Comparison of ENCODE assay signal across 18 cellular contexts in the genomic region with DNA sequence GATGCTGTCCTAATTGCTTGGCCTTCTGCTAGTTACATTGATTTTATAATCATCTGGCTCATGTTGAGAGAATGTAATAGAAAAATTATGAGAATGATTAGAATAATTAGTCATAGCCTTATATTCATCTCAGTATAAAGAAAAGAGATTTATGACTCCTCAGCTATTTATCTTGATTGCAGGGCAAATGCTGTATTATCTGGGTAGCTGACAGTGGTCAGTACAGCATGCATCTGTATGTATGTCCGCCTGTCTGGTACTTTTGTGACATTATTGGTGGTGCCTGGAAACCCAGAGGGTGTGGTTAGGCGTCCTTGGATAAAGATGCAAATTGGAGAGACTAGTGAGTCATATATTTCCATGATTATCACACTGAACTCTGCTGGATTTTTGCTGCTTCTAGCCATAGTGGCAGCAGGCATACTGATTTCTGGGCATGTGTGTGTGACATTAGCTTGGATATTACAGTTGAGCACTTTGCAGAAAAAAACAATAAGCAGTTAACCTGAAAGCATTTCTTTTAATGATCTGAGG.
DNase-seq lines count a peak whose midpoint lies in the region; ATAC-seq, FAIRE-seq and TF ChIP-seq lines count a peak whose summit lies in the region.
"Had no signal": no experiment of that assay in that cellular context is flagged by ENCODE, and none has a peak within 500 bp of the region (broad histone marks: within the 10 kb centered on the region; RNA-seq: fewer than 3 reads in every experiment).

No MANE protein-coding gene starts in this region.

- H4K91ac ChIP-seq in IMR-90 (ENCODE audit: insufficient read depth, low read depth, low read length) = no peak overlapping the region

- peaks cover 5% of the 10 kb centered on the region; the same call in 1 of the 2 replicates for H3K9me1 ChIP-seq in IMR-90 (ENCODE audit: insufficient read depth, low read length)
- no peaks in the 10 kb centered on the region for H3K9me1 ChIP-seq in keratinocyte (ENCODE audit: control insufficient read depth, extremely low read depth, insufficient read depth, low read length)

- no peak overlapping the region for H3K27ac Mint-ChIP-seq in astrocyte (ENCODE audit: unreplicated experiment)
- H3K27ac Mint-ChIP-seq: activated naive CD8-positive, alpha-beta T cell treated with anti-CD3 and anti-CD28 coated beads for 36 hours; activated T-cell treated with anti-CD3 and anti-CD28 coated beads, Interleukin-2, amount 50 U/mL, for 72 hours; effector memory CD8-positive, alpha-beta T cell had no signal

- H3K9ac ChIP-seq in IMR-90 (ENCODE audit: low read depth, low read length) (no peak overlapping the region), astrocyte (ENCODE audit: low read length) (no peak overlapping the region), keratinocyte (ENCODE audit: control insufficient read depth, extremely low read depth, insufficient read depth, low read length) (no peak overlapping the region)

- H3K18ac ChIP-seq in IMR-90 (ENCODE audit: low read depth, low read length) = no peak overlapping the region

- H3K27me3 ChIP-seq in IMR-90 (ENCODE audit: control insufficient read depth, insufficient read depth, low read length) (no peaks in the 10 kb centered on the region), astrocyte (ENCODE audit: insufficient read depth, low read length) (no peaks in the 10 kb centered on the region), keratinocyte (ENCODE audit: control insufficient read depth, extremely low read depth, insufficient read depth, low read length) (no peaks in the 10 kb centered on the region), tibial nerve (no peaks in the 10 kb centered on the region)
- H3K27me3 ChIP-seq: suprapubic skin had no signal

- H3K4me3 ChIP-seq in IMR-90 (ENCODE audit: insufficient read depth, low read depth, low read length) = no peak overlapping the region
- H3K4me3 ChIP-seq in astrocyte (ENCODE audit: insufficient read depth, low read depth, low read length) = no peak overlapping the region
- H3K4me3 ChIP-seq in keratinocyte (ENCODE audit: control insufficient read depth in 2 of 3, extremely low read depth in 1 of 3, insufficient read depth in 2 of 3, low read depth in 1 of 3, low read length in 3 of 3) = no peak overlapping the region
- H3K4me3 ChIP-seq in tibial nerve = no peak overlapping the region
- H3K4me3 ChIP-seq: GM12878, suprapubic skin had no signal

- no peak overlapping the region for H3K14ac ChIP-seq in IMR-90 (replicated peaks; ENCODE audit: low read depth, low read length)

- peak; percentile 21 for DNase-seq in EH (ENCODE audit: low read depth)
- peak; percentile 3 for DNase-seq in IMR-90
- peak; percentile 39 for DNase-seq in astrocyte (ENCODE audit: low read depth)
- no peak for DNase-seq in keratinocyte (ENCODE audit: low read depth, low spot score)
- DNase-seq in NCI-H1092 treated with DMSO at 0.1 percent for 48 hours (lab: John Stamatoyannopoulos, UW) = no peak
- DNase-seq in posterior cingulate gyrus = no peak
- DNase-seq in tibial nerve (ENCODE audit: low spot score in 2 of 2) = no peak
- DNase-seq: activated naive CD8-positive, alpha-beta T cell treated with anti-CD3 and anti-CD28 coated beads for 36 hours; activated T-cell treated with anti-CD3 and anti-CD28 coated beads, Interleukin-2, amount 50 U/mL, for 72 hours; COR-L47; effector memory CD8-positive, alpha-beta T cell; stimulated activated CD4-positive, alpha-beta T cell treated with anti-CD3 and anti-CD28 coated beads, Interleukin-4, amount 100 ng/mL, for 4 hours; T-helper 1 cell; WERI-Rb-1 had no signal

- H2AK5ac ChIP-seq in IMR-90 (ENCODE audit: low read depth, low read length) = no peak overlapping the region

- no peaks in the 10 kb centered on the region for H3K9me3 Mint-ChIP-seq in astrocyte (ENCODE audit: unreplicated experiment)
- H3K9me3 Mint-ChIP-seq: activated naive CD8-positive, alpha-beta T cell treated with anti-CD3 and anti-CD28 coated beads for 36 hours; activated T-cell treated with anti-CD3 and anti-CD28 coated beads, Interleukin-2, amount 50 U/mL, for 72 hours; effector memory CD8-positive, alpha-beta T cell had no signal

- no peak overlapping the region for H2BK15ac ChIP-seq in IMR-90 (ENCODE audit: low read depth, low read length)

- H3K36me3 ChIP-seq in IMR-90 (ENCODE audit: control insufficient read depth, insufficient read depth, low read length) (peaks cover 2% of the 10 kb centered on the region; the same call in 1 of the 2 replicates), astrocyte (ENCODE audit: insufficient read depth, low read length) (no peaks in the 10 kb centered on the region), keratinocyte (ENCODE audit: control insufficient read depth in 2 of 2, extremely low read depth in 1 of 2, insufficient read depth in 2 of 2, low read length in 2 of 2) (no peaks in the 10 kb centered on the region), tibial nerve (no peaks in the 10 kb centered on the region)
- H3K36me3 ChIP-seq: suprapubic skin had no signal

- CTCF ChIA-PET in IMR-90 (lab: Yijun Ruan, JAX) = interaction anchor here (1.3 kb wide), 1 partner anchor 11 kb away, joined by 3 read pairs; no protein-coding TSS in a partner anchor

- H3K9me3 ChIP-seq in IMR-90 (ENCODE audit: control insufficient read depth, insufficient read depth, low read length) = no peaks in the 10 kb centered on the region
- H3K9me3 ChIP-seq in astrocyte (ENCODE audit: insufficient read depth, low read depth, low read length) = no peaks in the 10 kb centered on the region
- H3K9me3 ChIP-seq in keratinocyte (ENCODE audit: control insufficient read depth, low read depth, low read length) = no peaks in the 10 kb centered on the region
- no peaks in the 10 kb centered on the region for H3K9me3 ChIP-seq in tibial nerve
- H3K9me3 ChIP-seq: suprapubic skin had no signal

- POLR2A ChIA-PET in IMR-90 (lab: Charles Lee; ENCODE audit: unreplicated experiment) = no interaction called here

- BruUV-seq in IMR-90 (replicated peaks; lab: Mats Ljungman, UMichigan) = no TSS peak

- no peak overlapping the region for H4K8ac ChIP-seq in IMR-90 (ENCODE audit: low read depth in 2 of 2, low read length in 2 of 2)

- no peak for FAIRE-seq in astrocyte (lab: Jason Lieb, UNC)
- FAIRE-seq in keratinocyte (lab: Jason Lieb, UNC) = peak; percentile 39
- FAIRE-seq: frontal cortex, GM12878 had no signal

- no peak overlapping the region for H3K4ac ChIP-seq in IMR-90 (ENCODE audit: low read depth, low read length)

- no CpG with 5 or more reads among the region's 2 CpGs for WGBS in IMR-90 (ENCODE audit: extremely low coverage in 2 of 2, insufficient read length in 1 of 2), 2 experiments
- WGBS in tibial nerve, 2 donors = 73 to 82% methylated on average over 2 of the region's 2 CpGs

- no peak overlapping the region for H3K56ac ChIP-seq in IMR-90 (ENCODE audit: extremely low read depth, insufficient read depth, low read length)

- no peaks in the 10 kb centered on the region for H3K27me3 Mint-ChIP-seq in astrocyte (ENCODE audit: low read depth, unreplicated experiment)
- H3K27me3 Mint-ChIP-seq: effector memory CD8-positive, alpha-beta T cell had no signal

- H3K79me2 ChIP-seq in astrocyte (ENCODE audit: insufficient read depth, low read length) (no peaks in the 10 kb centered on the region), keratinocyte (ENCODE audit: control insufficient read depth, insufficient read depth, low read length) (no peaks in the 10 kb centered on the region)

- H3K79me1 ChIP-seq in IMR-90 (ENCODE audit: low read depth in 1 of 2, low read length in 2 of 2) = no peaks in the 10 kb centered on the region

- H3K27ac ChIP-seq in IMR-90 (ENCODE audit: insufficient read depth, low read length) = no peak overlapping the region
- H3K27ac ChIP-seq in astrocyte (ENCODE audit: low read depth, low read length) = no peak overlapping the region
- no peak overlapping the region for H3K27ac ChIP-seq in keratinocyte (ENCODE audit: control insufficient read depth, insufficient read depth, low read length)
- no peak overlapping the region for H3K27ac ChIP-seq in tibial nerve
- H3K27ac ChIP-seq: suprapubic skin, WERI-Rb-1 had no signal

- H3K4me1 ChIP-seq in IMR-90 (ENCODE audit: control insufficient read depth, insufficient read depth, low read length) = peaks cover 3% of the 10 kb centered on the region
- no peaks in the 10 kb centered on the region for H3K4me1 ChIP-seq in astrocyte (ENCODE audit: insufficient read depth, low read length)
- no peaks in the 10 kb centered on the region for H3K4me1 ChIP-seq in keratinocyte (ENCODE audit: control insufficient read depth, extremely low read depth, insufficient read depth, low read length)
- no peaks in the 10 kb centered on the region for H3K4me1 ChIP-seq in tibial nerve

- TF ChIP-seq RAD21 in IMR-90 (IDR thresholded peaks at IDR 0.05; ENCODE audit: low read length) = no peak

- peak; percentile 70; the same call in 1 of the 2 replicates for ATAC-seq in IMR-90 (ENCODE audit: low read depth)
- ATAC-seq in GM19324 (IDR thresholded peaks at IDR 0.05; ENCODE audit: low FRiP score, unreplicated experiment) = no peak
- ATAC-seq: activated T-cell treated with anti-CD3 and anti-CD28 coated beads, Interleukin-2, amount 50 U/mL, for 72 hours; effector memory CD8-positive, alpha-beta T cell had no signal

- H3K4me1 Mint-ChIP-seq in astrocyte (ENCODE audit: low read depth, unreplicated experiment) = peaks cover 4% of the 10 kb centered on the region
- H3K4me1 Mint-ChIP-seq: activated naive CD8-positive, alpha-beta T cell treated with anti-CD3 and anti-CD28 coated beads for 36 hours had no signal

- H2BK5ac ChIP-seq in IMR-90 (ENCODE audit: low read depth, low read length, poor library complexity, severe bottlenecking) = no peak overlapping the region

- no peak for TF ChIP-seq POLR2A in IMR-90 (IDR thresholded peaks at IDR 0.05; ENCODE audit: low read depth, low read length)
- TF ChIP-seq POLR2A in tibial nerve (IDR thresholded peaks at IDR 0.05) = no peak

- H4K20me1 ChIP-seq in IMR-90 (ENCODE audit: insufficient read depth, low read length) = 0 out of 2 replicates have a peak, but pooled peaks cover 3% of the 10 kb centered on the region
- H4K20me1 ChIP-seq in astrocyte (ENCODE audit: insufficient read depth, low read length) = no peaks in the 10 kb centered on the region
- H4K20me1 ChIP-seq in keratinocyte (ENCODE audit: control insufficient read depth, extremely low read depth, insufficient read depth, low read length) = no peaks in the 10 kb centered on the region

- H3K23ac ChIP-seq in IMR-90 (ENCODE audit: low read depth, low read length) = no peak overlapping the region

- in situ Hi-C loops in IMR-90 (cut with MboI; ENCODE audit: low sequenced_read_pairs) = no loop called here

- H2BK120ac ChIP-seq in IMR-90 (ENCODE audit: low read depth, low read length) = no peak overlapping the region

- H2AK9ac ChIP-seq in IMR-90 (replicated peaks; ENCODE audit: low read depth, low read length, poor library complexity) = no peak overlapping the region

- intact Hi-C loops in IMR-90 (cut with micrococcal nuclease) (no loop called here), posterior cingulate gyrus (cut with DNase I) (no loop called here)

- H3K36me3 Mint-ChIP-seq in astrocyte (ENCODE audit: low read depth, unreplicated experiment) = peaks cover 5% of the 10 kb centered on the region
- H3K36me3 Mint-ChIP-seq: activated naive CD8-positive, alpha-beta T cell treated with anti-CD3 and anti-CD28 coated beads for 36 hours had no signal

- no peak for TF ChIP-seq CTCF in IMR-90 (conservative IDR thresholded peaks at IDR 0.05; ENCODE audit: low read depth, low read length)
- TF ChIP-seq CTCF in astrocyte (IDR thresholded peaks at IDR 0.05; ENCODE audit: insufficient read depth, low read depth, low read length) = no peak
- TF ChIP-seq CTCF in keratinocyte (optimal IDR thresholded peaks at IDR 0.05 in 1 of 3, IDR thresholded peaks at IDR 0.05 in 1 of 3, conservative IDR thresholded peaks at IDR 0.05 in 1 of 3; ENCODE audit: extremely low read depth in 1 of 3, insufficient read depth in 2 of 3, low read length in 3 of 3) = no peak
- no peak for TF ChIP-seq CTCF in tibial nerve (IDR thresholded peaks at IDR 0.05)

- H2AFZ ChIP-seq in IMR-90 (replicated peaks; ENCODE audit: low read length, poor library complexity) = no peak overlapping the region
- no peak overlapping the region for H2AFZ ChIP-seq in astrocyte (ENCODE audit: low read depth, low read length)
- H2AFZ ChIP-seq in keratinocyte (ENCODE audit: control insufficient read depth, low read length) = no peak overlapping the region

- no peak overlapping the region for H2BK20ac ChIP-seq in IMR-90 (ENCODE audit: low read depth, low read length)

- H4K5ac ChIP-seq in IMR-90 (ENCODE audit: low read depth, low read length) = no peak overlapping the region

- no peak overlapping the region for H3K4me2 ChIP-seq in IMR-90 (ENCODE audit: low read depth, low read length)
- no peak overlapping the region for H3K4me2 ChIP-seq in astrocyte (ENCODE audit: low read length)
- no peak overlapping the region for H3K4me2 ChIP-seq in keratinocyte (ENCODE audit: control insufficient read depth, extremely low read depth, insufficient read depth, low read depth, low read length)

- no peak overlapping the region for H3K4me3 Mint-ChIP-seq in astrocyte (ENCODE audit: unreplicated experiment)
- H3K4me3 Mint-ChIP-seq: activated naive CD8-positive, alpha-beta T cell treated with anti-CD3 and anti-CD28 coated beads for 36 hours; activated T-cell treated with anti-CD3 and anti-CD28 coated beads, Interleukin-2, amount 50 U/mL, for 72 hours; effector memory CD8-positive, alpha-beta T cell had no signal

- dilution Hi-C loops in IMR-90 (cut with HindIII; ENCODE audit: low sequenced_read_pairs, unreplicated experiment) (no loop called here), keratinocyte (cut with MboI; ENCODE audit: extremely low pct_ligation_motif_present, low sequenced_read_pairs) (no loop called here)

- TF ChIP-seq EP300 in tibial nerve (IDR thresholded peaks at IDR 0.05) = no peak

Comparison
In these comparisons a context has a peak if more than half of its experiments do, and no peak if none do; other contexts are left out.
1. DNase-seq: peak in EH (single experiment), IMR-90 (single experiment) and astrocyte (single experiment); none in keratinocyte (single experiment), NCI-H1092 treated with DMSO at 0.1 percent for 48 hours (single experiment), posterior cingulate gyrus (0 of 10) and tibial nerve (0 of 2).